In the genomic region with DNA sequence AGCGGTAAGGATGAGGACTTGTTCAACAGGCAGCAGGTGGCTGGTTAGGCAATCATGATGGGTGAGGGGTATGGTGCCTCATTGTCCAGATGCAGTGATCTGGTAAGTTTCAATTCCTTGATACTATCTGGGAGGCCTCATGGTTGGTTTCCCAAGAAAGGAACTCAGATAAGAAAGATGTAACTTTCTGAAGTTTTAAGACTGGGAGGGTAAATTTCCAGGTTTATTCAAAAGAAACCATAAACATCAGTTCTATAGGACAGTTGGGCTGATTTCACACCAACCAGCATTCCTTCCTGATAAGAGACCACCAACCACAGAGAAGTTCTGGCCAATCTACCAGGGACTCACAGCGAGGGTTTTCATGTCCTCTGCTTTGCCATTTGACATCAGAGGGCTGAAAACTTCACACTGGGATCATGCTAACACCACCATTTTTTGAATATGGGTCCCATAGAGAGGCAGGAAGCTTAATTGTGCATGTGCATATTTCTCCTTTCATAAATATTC, we compare ENCODE assay signal across 8 cellular contexts. TPM values are rescaled to one million over a fixed set of nuclear protein-coding genes. Genes with fewer than 3 reads are reported as not detected.
DNase-seq lines count a peak whose midpoint lies in the region; ATAC-seq and TF ChIP-seq lines count a peak whose summit lies in the region.

No MANE protein-coding gene starts in this region.

- TF ChIP-seq CTCF in CD8-positive, alpha-beta T cell (IDR thresholded peaks at IDR 0.05): no peak
- no peak for TF ChIP-seq CTCF in NB4 (IDR thresholded peaks at IDR 0.05; ENCODE audit: low read depth, low read length)
- no peak for TF ChIP-seq CTCF in osteocyte (IDR thresholded peaks at IDR 0.05)

- CTCF ChIA-PET in CD8-positive, alpha-beta T cell (lab: Charles Lee): interaction anchor here (1.3 kb wide), 1 partner anchor 463 kb away, joined by 5 read pairs; a partner anchor contains a TSS

- peak overlapping the region; percentile 94 for H3K27ac Mint-ChIP-seq in CD8-positive, alpha-beta T cell
- no peak overlapping the region for H3K27ac Mint-ChIP-seq in osteocyte (ENCODE audit: unreplicated experiment)

- intact Hi-C loops in CD8-positive, alpha-beta T cell (cut with DNase I, micrococcal nuclease): loop anchor here in 1 of 2 experiments (2.0 to 5.0 kb wide), 2 partner anchors 1333 to 1693 kb away; a partner anchor contains a TSS

- H3K4me1 Mint-ChIP-seq in CD8-positive, alpha-beta T cell (ENCODE audit: low read depth): peaks cover 38% of the 10 kb centered on the region
- H3K4me1 Mint-ChIP-seq in osteocyte (ENCODE audit: unreplicated experiment): peaks cover 20% of the 10 kb centered on the region

- peaks cover 18% of the 10 kb centered on the region for H3K36me3 Mint-ChIP-seq in CD8-positive, alpha-beta T cell
- peaks cover 6% of the 10 kb centered on the region for H3K36me3 Mint-ChIP-seq in osteocyte (ENCODE audit: unreplicated experiment)

- no peak for TF ChIP-seq POLR2A in NB4 (IDR thresholded peaks at IDR 0.05; ENCODE audit: extremely low read depth, insufficient read length)

- no peaks in the 10 kb centered on the region for H3K27me3 Mint-ChIP-seq in CD8-positive, alpha-beta T cell (ENCODE audit: low read depth)
- peaks cover 6% of the 10 kb centered on the region for H3K27me3 Mint-ChIP-seq in osteocyte (ENCODE audit: unreplicated experiment)

- no peaks in the 10 kb centered on the region for H3K9me3 ChIP-seq in CD8-positive, alpha-beta T cell (ENCODE audit: low read length)
- no peaks in the 10 kb centered on the region for H3K9me3 ChIP-seq in effector memory CD4-positive, alpha-beta T cell (ENCODE audit: control insufficient read depth, low read length)

- peak overlapping the region; percentile 90 for H3K4me3 Mint-ChIP-seq in CD8-positive, alpha-beta T cell
- H3K4me3 Mint-ChIP-seq in osteocyte (ENCODE audit: unreplicated experiment): peak overlapping the region; percentile 94

- in situ Hi-C loops in ACHN (cut with HindIII; ENCODE audit: low pct_ligation_motif_present, low pct_unique_long_range_greater_than_20kb, low sequenced_read_pairs): loop anchor here (25.0 kb wide), 1 partner anchor 167 kb away; a partner anchor contains a TSS

- no peaks in the 10 kb centered on the region for H3K36me3 ChIP-seq in CD8-positive, alpha-beta T cell (ENCODE audit: insufficient read depth, low read length)
- H3K36me3 ChIP-seq in effector memory CD4-positive, alpha-beta T cell (ENCODE audit: control insufficient read depth, insufficient read depth, low read length): peaks cover under 1% of the 10 kb centered on the region

- DNase-seq in CD8-positive, alpha-beta T cell: no peak
- DNase-seq in NB4 (ENCODE audit: low read depth): peak; percentile 15
- DNase-seq in effector memory CD4-positive, alpha-beta T cell: no peak
- no peak for DNase-seq in osteocyte (ENCODE audit: extremely low spot score, unreplicated experiment)
- no peak for DNase-seq in ACHN
- DNase-seq in midbrain (lab: John Stamatoyannopoulos, UW): no peak

- H3K4me1 ChIP-seq in CD8-positive, alpha-beta T cell (ENCODE audit: insufficient read depth, low read length): peaks cover 21% of the 10 kb centered on the region
- H3K4me1 ChIP-seq in effector memory CD4-positive, alpha-beta T cell (ENCODE audit: control insufficient read depth, insufficient read depth, low read length, poor library complexity, severe bottlenecking): peaks cover 15% of the 10 kb centered on the region

- H3K27ac ChIP-seq in CD8-positive, alpha-beta T cell (ENCODE audit: low read depth, low read length): no peak overlapping the region
- peak overlapping the region; percentile 69 for H3K27ac ChIP-seq in effector memory CD4-positive, alpha-beta T cell (ENCODE audit: insufficient read depth, low read length, poor library complexity, severe bottlenecking)

- peak overlapping the region; percentile 84 for H3K4me3 ChIP-seq in CD8-positive, alpha-beta T cell (ENCODE audit: low read depth, low read length)
- H3K4me3 ChIP-seq in NB4 (ENCODE audit: low read depth, low read length): no peak overlapping the region
- H3K4me3 ChIP-seq in effector memory CD4-positive, alpha-beta T cell (ENCODE audit: insufficient read depth, low read depth, low read length, poor library complexity, severe bottlenecking): peak overlapping the region; percentile 93

- peaks cover 13% of the 10 kb centered on the region for H3K9me3 Mint-ChIP-seq in CD8-positive, alpha-beta T cell
- H3K9me3 Mint-ChIP-seq in osteocyte (ENCODE audit: unreplicated experiment): no peaks in the 10 kb centered on the region

- no peaks in the 10 kb centered on the region for H3K27me3 ChIP-seq in CD8-positive, alpha-beta T cell (ENCODE audit: insufficient read depth, low read length)
- no peaks in the 10 kb centered on the region for H3K27me3 ChIP-seq in effector memory CD4-positive, alpha-beta T cell (replicated peaks; ENCODE audit: control insufficient read depth, insufficient read depth, low read length, poor library complexity, severe bottlenecking)

- no peak for ATAC-seq in CD8-positive, alpha-beta T cell
- ATAC-seq in HG02588 (IDR thresholded peaks at IDR 0.05; ENCODE audit: unreplicated experiment): no peak
- no peak for ATAC-seq in GM18907 (IDR thresholded peaks at IDR 0.05; ENCODE audit: unreplicated experiment)

- POLR2A ChIA-PET in CD8-positive, alpha-beta T cell (lab: Charles Lee): interaction anchor here (1.2 to 1.5 kb wide), 2 partner anchors 30 to 463 kb away, joined by 3 read pairs; a partner anchor contains a TSS

RNA-seq across cellular contexts. Expression of a gene that starts 0.8 kb away (rescaled TPM):
- total RNA-seq in CD8-positive, alpha-beta T cell: 10 to 100 TPM; 14.8 to 14.9 TPM
- total RNA-seq in osteocyte: 22.7 and 23.7 TPM in 2 replicates

RNA-seq across cellular contexts. Expression of a gene that starts 57.7 kb away (rescaled TPM):
- total RNA-seq in CD8-positive, alpha-beta T cell: 10 to 100 TPM; 11.6 to 12.3 TPM
- 18.0 and 21.0 TPM in 2 replicates for total RNA-seq in osteocyte
